In genomic region chr10:28315140-28315539, GRCh38 we compare ENCODE assay signal across 1 cellular context.
TF ChIP-seq lines count a peak whose summit lies in the region.

No MANE protein-coding gene starts in this region.

TF ChIP-seq in GM23338, 12 proteins besides CTCF, POLR2A, EP300 and RAD21:
- TF ChIP-seq ZNF114 (CRISPR knock-in tag; IDR thresholded peaks at IDR 0.05) (no peak), ZNF331 (CRISPR knock-in tag; IDR thresholded peaks at IDR 0.05; ENCODE audit: low read depth) (no peak), NANOG (IDR thresholded peaks at IDR 0.05; ENCODE audit: borderline replicate concordance) (no peak), ZNF462 (CRISPR knock-in tag; IDR thresholded peaks at IDR 0.05) (no peak), EZH2 (IDR thresholded peaks at IDR 0.05; ENCODE audit: low read depth, unreplicated experiment) (no peak), REST (IDR thresholded peaks at IDR 0.05; ENCODE audit: unreplicated experiment) (no peak), CREB1 (CRISPR knock-in tag; IDR thresholded peaks at IDR 0.05; ENCODE audit: low read depth) (no peak), STAT1 (IDR thresholded peaks at IDR 0.05; ENCODE audit: unreplicated experiment) (no peak), JUNB (IDR thresholded peaks at IDR 0.05; ENCODE audit: unreplicated experiment) (no peak), EZH2phosphoT487 (IDR thresholded peaks at IDR 0.05; ENCODE audit: unreplicated experiment) (no peak)
TF ChIP-seq in GM23338: peak in this region for 0.
